Comparison of ENCODE assay signal across 16 cellular contexts in the genomic region with DNA sequence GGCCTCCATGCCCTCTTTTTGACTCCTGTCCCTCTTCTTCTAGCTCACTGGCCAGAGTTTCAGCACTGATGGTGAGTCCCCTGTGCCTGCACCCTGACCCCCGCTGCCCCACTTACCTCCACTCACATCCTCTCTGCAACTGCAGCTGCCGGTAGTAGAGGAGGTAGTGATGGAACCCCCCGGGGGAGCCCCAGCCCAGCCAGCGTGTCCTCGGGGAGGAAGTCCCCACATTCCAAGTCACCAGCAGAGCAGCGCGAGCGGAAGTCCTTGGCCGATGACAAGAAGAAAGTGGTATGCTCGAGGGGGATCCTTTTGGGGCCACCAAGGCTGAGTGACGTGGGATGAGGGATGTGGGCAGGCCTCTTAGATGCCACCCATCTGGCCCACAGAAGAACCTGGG.
"Had no signal": no experiment of that assay in that cellular context is flagged by ENCODE, and none has a peak within 500 bp of the region (broad histone marks: within the 10 kb centered on the region; RNA-seq: fewer than 3 reads in every experiment).

No MANE protein-coding gene starts in this region.

- ATAC-seq: esophagus mucosa; heart left ventricle; mucosa of descending colon; natural killer cell; stimulated activated naive CD8-positive, alpha-beta T cell treated with anti-CD3 and anti-CD28 coated beads, Interleukin-15, Interleukin-2, amounts not matched to agents 100 U/mL and 50 U/mL, for 24 hours had no signal

- H3K4me3 Mint-ChIP-seq: natural killer cell, type B pancreatic cell had no signal

- H3K27ac Mint-ChIP-seq: natural killer cell, type B pancreatic cell had no signal

- H3K27me3 Mint-ChIP-seq: type B pancreatic cell had no signal

- H3K4me3 ChIP-seq: heart left ventricle, mucosa of descending colon, sigmoid colon, skin epidermis, suprapubic skin, thyroid gland had no signal

- H3K9me3 Mint-ChIP-seq: natural killer cell, neural crest cell, type B pancreatic cell had no signal

- H3K36me3 Mint-ChIP-seq: natural killer cell had no signal

- DNase-seq: effector memory CD4-positive, alpha-beta T cell; heart left ventricle; hippocampal formation; kidney glomerular epithelial cell; mucosa of descending colon; natural killer cell; posterior cingulate gyrus; sigmoid colon; stimulated activated CD4-positive, alpha-beta T cell treated with anti-CD3 and anti-CD28 coated beads, Interleukin-12 subunit alpha, Interleukin-12 subunit beta, amount 100 ng/mL, for 4 hours; stimulated activated naive CD8-positive, alpha-beta T cell treated with anti-CD3 and anti-CD28 coated beads, Interleukin-15, Interleukin-2, amounts not matched to agents 100 U/mL and 50 U/mL, for 24 hours; thyroid gland had no signal
